In genomic region chr15:101014921-101015841, GRCh38 we compare ENCODE assay signal across 7 cellular contexts.
DNase-seq lines count a peak whose midpoint lies in the region; ATAC-seq and TF ChIP-seq lines count a peak whose summit lies in the region.

No MANE protein-coding gene starts in this region.

- no peak for TF ChIP-seq EP300 in Ishikawa (IDR thresholded peaks at IDR 0.05; ENCODE audit: borderline replicate concordance)

- no peaks in the 10 kb centered on the region for H3K4me1 Mint-ChIP-seq in activated naive CD8-positive, alpha-beta T cell treated with anti-CD3 and anti-CD28 coated beads, Interleukin-2, amount 50 U/mL, for 24 hours

- intact Hi-C loops in left cardiac atrium (cut with DNase I), result loop anchor here (1.0 to 10.0 kb wide), 3 partner anchors 70 to 244 kb away; no protein-coding TSS in a partner anchor

- no peaks in the 10 kb centered on the region for H3K27me3 Mint-ChIP-seq in activated naive CD8-positive, alpha-beta T cell treated with anti-CD3 and anti-CD28 coated beads, Interleukin-2, amount 50 U/mL, for 24 hours

- no peak overlapping the region for H3K4me3 Mint-ChIP-seq in activated naive CD8-positive, alpha-beta T cell treated with anti-CD3 and anti-CD28 coated beads, Interleukin-2, amount 50 U/mL, for 24 hours

- DNase-seq in GM12865 (ENCODE audit: low read depth), result peak; percentile 70
- DNase-seq in SW 1271 (lab: John Stamatoyannopoulos, UW), result peak; percentile 28 to 51
- peak; percentile 77 for DNase-seq in activated naive CD8-positive, alpha-beta T cell treated with anti-CD3 and anti-CD28 coated beads, Interleukin-2, amount 50 U/mL, for 24 hours
- DNase-seq in left cardiac atrium, result peak; percentile 83
- DNase-seq in retina, result peak; percentile 83

- ATAC-seq in activated naive CD8-positive, alpha-beta T cell treated with anti-CD3 and anti-CD28 coated beads, Interleukin-2, amount 50 U/mL, for 24 hours, result peak; percentile 58
- peak; percentile 75 to 76 for ATAC-seq in left cardiac atrium
- no peak for ATAC-seq in GM19463 (IDR thresholded peaks at IDR 0.05; ENCODE audit: unreplicated experiment)

- H3K4me3 ChIP-seq in GM12865 (ENCODE audit: low read depth, low read length), result no peak overlapping the region

- no peaks in the 10 kb centered on the region for H3K36me3 Mint-ChIP-seq in activated naive CD8-positive, alpha-beta T cell treated with anti-CD3 and anti-CD28 coated beads, Interleukin-2, amount 50 U/mL, for 24 hours (ENCODE audit: low read depth)

- no peak overlapping the region for H3K27ac Mint-ChIP-seq in activated naive CD8-positive, alpha-beta T cell treated with anti-CD3 and anti-CD28 coated beads, Interleukin-2, amount 50 U/mL, for 24 hours

- H3K9me3 Mint-ChIP-seq in activated naive CD8-positive, alpha-beta T cell treated with anti-CD3 and anti-CD28 coated beads, Interleukin-2, amount 50 U/mL, for 24 hours, result no peaks in the 10 kb centered on the region

- peak; percentile 91 for TF ChIP-seq CTCF in GM12865 (IDR thresholded peaks at IDR 0.05; ENCODE audit: insufficient read depth, low read depth, low read length, missing control alignments)

- peak; percentile 94 for TF ChIP-seq RAD21 in Ishikawa (IDR thresholded peaks at IDR 0.05; ENCODE audit: low read depth)

TF ChIP-seq in Ishikawa, 13 proteins besides CTCF, POLR2A, EP300 and RAD21:
- TF ChIP-seq NFIC (IDR thresholded peaks at IDR 0.05) (no peak), TAF1 (IDR thresholded peaks at IDR 0.05; ENCODE audit: low read depth) (no peak), EGR1 (IDR thresholded peaks at IDR 0.05) (no peak), MAX (IDR thresholded peaks at IDR 0.05) (no peak), REST (IDR thresholded peaks at IDR 0.05; ENCODE audit: low read depth) (no peak), TCF12 (IDR thresholded peaks at IDR 0.05; ENCODE audit: low read depth) (no peak), FOXM1 (IDR thresholded peaks at IDR 0.05; ENCODE audit: borderline replicate concordance, low read depth) (no peak), USF1 (IDR thresholded peaks at IDR 0.05) (no peak), TEAD4 (IDR thresholded peaks at IDR 0.05) (no peak), ZBTB7A (IDR thresholded peaks at IDR 0.05; ENCODE audit: low read depth) (no peak), YY1 (IDR thresholded peaks at IDR 0.05; ENCODE audit: low read depth) (no peak), CREB1 (IDR thresholded peaks at IDR 0.05; ENCODE audit: low read depth) (no peak), CEBPB (IDR thresholded peaks at IDR 0.05) (no peak)
